9 cellular contexts compared by ENCODE assay signal in genomic region chr9:107286057-107286456, GRCh38. TPM values are rescaled to one million over a fixed set of nuclear protein-coding genes. Genes with fewer than 3 reads are reported as not detected.
DNase-seq lines count a peak whose midpoint lies in the region; ATAC-seq and TF ChIP-seq lines count a peak whose summit lies in the region.
"Had no signal": no experiment of that assay in that cellular context is flagged by ENCODE, and none has a peak within 500 bp of the region (broad histone marks: within the 10 kb centered on the region; RNA-seq: fewer than 3 reads in every experiment).

No MANE protein-coding gene starts in this region.

- no peaks in the 10 kb centered on the region for H3K27me3 ChIP-seq in smooth muscle cell (ENCODE audit: low read depth)

- 22% methylated on average over 2 of the region's 2 CpGs for WGBS in smooth muscle cell (ENCODE audit: low lambda C conversion rate)

- peak overlapping the region; percentile 97 for H3K9ac ChIP-seq in smooth muscle cell (ENCODE audit: low read depth)

- H3K79me2 ChIP-seq in smooth muscle cell (ENCODE audit: low read depth), result peaks cover 79% of the 10 kb centered on the region

- no peaks in the 10 kb centered on the region for H3F3A ChIP-seq in smooth muscle cell (ENCODE audit: low read depth)

- H3K9me3 Mint-ChIP-seq in activated T-cell treated with anti-CD3 and anti-CD28 coated beads, Interleukin-2, amount 50 U/mL, for 24 hours, result no peaks in the 10 kb centered on the region
- H3K9me3 Mint-ChIP-seq: memory B cell had no signal

- peaks cover 69% of the 10 kb centered on the region for H3K4me1 Mint-ChIP-seq in activated T-cell treated with anti-CD3 and anti-CD28 coated beads, Interleukin-2, amount 50 U/mL, for 24 hours (ENCODE audit: low read depth)
- peaks cover 50% of the 10 kb centered on the region for H3K4me1 Mint-ChIP-seq in T-helper 17 cell

- peak overlapping the region; percentile 97 for H3K4me2 ChIP-seq in smooth muscle cell

- no peaks in the 10 kb centered on the region for H3K27me3 Mint-ChIP-seq in activated T-cell treated with anti-CD3 and anti-CD28 coated beads, Interleukin-2, amount 50 U/mL, for 24 hours
- peaks cover 2% of the 10 kb centered on the region for H3K27me3 Mint-ChIP-seq in T-helper 17 cell
- H3K27me3 Mint-ChIP-seq: memory B cell had no signal

- DNase-seq in activated T-cell treated with anti-CD3 and anti-CD28 coated beads, Interleukin-2, amount 50 U/mL, for 24 hours, result no peak
- DNase-seq in activated T-cell treated with anti-CD3 and anti-CD28 coated beads, Interleukin-2, amount 50 U/mL, for 48 hours, result no peak
- DNase-seq in T-helper 17 cell, result no peak
- DNase-seq in foreskin fibroblast, result no peak
- DNase-seq in smooth muscle cell (lab: John Stamatoyannopoulos, UW; ENCODE audit: unreplicated experiment), result no peak
- no peak for DNase-seq in NOMO-1 (lab: John Stamatoyannopoulos, UW; ENCODE audit: unreplicated experiment in 2 of 2)

- peak overlapping the region; percentile 67 for H3K27ac Mint-ChIP-seq in activated T-cell treated with anti-CD3 and anti-CD28 coated beads, Interleukin-2, amount 50 U/mL, for 24 hours
- peak overlapping the region; percentile 91 for H3K27ac Mint-ChIP-seq in T-helper 17 cell

- H3K9me3 ChIP-seq in T-helper 17 cell (ENCODE audit: control insufficient read depth, low read length, poor library complexity, severe bottlenecking) (no peaks in the 10 kb centered on the region), smooth muscle cell (replicated peaks; ENCODE audit: low read depth) (no peaks in the 10 kb centered on the region)

- TF ChIP-seq CTCF in foreskin fibroblast (IDR thresholded peaks at IDR 0.05; ENCODE audit: low read depth, low read length) (no peak), smooth muscle cell (IDR thresholded peaks at IDR 0.05; ENCODE audit: borderline replicate concordance, insufficient read depth, poor library complexity, severe bottlenecking) (no peak)

- H3K4me1 ChIP-seq in smooth muscle cell (ENCODE audit: low read depth), result peaks cover 21% of the 10 kb centered on the region

- peak overlapping the region; percentile 57 to 74 for H3K4me3 ChIP-seq in foreskin fibroblast (ENCODE audit: low read depth in 1 of 2, low read length in 2 of 2)
- H3K4me3 ChIP-seq in smooth muscle cell, result peak overlapping the region; percentile 91

- peak overlapping the region; percentile 92 for H3K4me3 Mint-ChIP-seq in activated T-cell treated with anti-CD3 and anti-CD28 coated beads, Interleukin-2, amount 50 U/mL, for 24 hours
- peak overlapping the region; percentile 52 for H3K4me3 Mint-ChIP-seq in T-helper 17 cell

- peak overlapping the region; percentile 98 for H3K27ac ChIP-seq in smooth muscle cell (ENCODE audit: low read depth)

- H3K36me3 ChIP-seq in smooth muscle cell (ENCODE audit: low read depth), result no peaks in the 10 kb centered on the region

- peaks cover 72% of the 10 kb centered on the region for H4K20me1 ChIP-seq in smooth muscle cell (ENCODE audit: low read depth)

- no peak overlapping the region for H2AFZ ChIP-seq in smooth muscle cell (ENCODE audit: low read depth)

- ATAC-seq in T-helper 17 cell (no peak), HG03354 (IDR thresholded peaks at IDR 0.05; ENCODE audit: poor library complexity, severe bottlenecking, unreplicated experiment) (no peak), GM21367 (IDR thresholded peaks at IDR 0.05; ENCODE audit: unreplicated experiment) (no peak)

- peaks cover 45% of the 10 kb centered on the region for H3K36me3 Mint-ChIP-seq in activated T-cell treated with anti-CD3 and anti-CD28 coated beads, Interleukin-2, amount 50 U/mL, for 24 hours (ENCODE audit: low read depth)
- no peaks in the 10 kb centered on the region for H3K36me3 Mint-ChIP-seq in T-helper 17 cell (ENCODE audit: low read depth)
- H3K36me3 Mint-ChIP-seq: memory B cell had no signal

RNA-seq across cellular contexts. Expression of gene RAD23B, which starts 3.0 kb away (rescaled TPM):
- total RNA-seq in T-helper 17 cell (10 to 100 TPM; 64.8 to 75.8 TPM), smooth muscle cell (112 and 116 TPM in 2 replicates)
- 11.0 and 20.9 TPM in 2 replicates for polyA plus RNA-seq in smooth muscle cell
